Comparison of ENCODE assay signal across 15 cellular contexts in genomic region chr7:155173905-155174304, GRCh38.
A peak's percentile ranks its signal among the peaks of the same experiment; 100 is the strongest.
DNase-seq lines count a peak whose midpoint lies in the region; ATAC-seq, FAIRE-seq and TF ChIP-seq lines count a peak whose summit lies in the region.
"Had no signal": no experiment of that assay in that cellular context is flagged by ENCODE, and none has a peak within 500 bp of the region (broad histone marks: within the 10 kb centered on the region; RNA-seq: fewer than 3 reads in every experiment).

No MANE protein-coding gene starts in this region.

- H3K27me3 ChIP-seq in HepG2 (ENCODE audit: control insufficient read depth in 1 of 2, insufficient read depth in 2 of 2, low read length in 2 of 2), result peaks cover 3 to 25% of the 10 kb centered on the region in 2 experiments; a peak in 3 of 5 replicates
- no peaks in the 10 kb centered on the region for H3K27me3 ChIP-seq in right lobe of liver
- H3K27me3 ChIP-seq: BLaER1 treated with 17β-estradiol and CSF1 and Interleukin-3, amounts not matched to agents 10 nM and 100 nM had no signal

- H3K27ac ChIP-seq in HepG2 (ENCODE audit: extremely low read length, insufficient read depth, low read length) (no peak overlapping the region), right lobe of liver (no peak overlapping the region)
- H3K27ac ChIP-seq: BLaER1 treated with 17β-estradiol and CSF1 and Interleukin-3, amounts not matched to agents 10 nM and 100 nM; GM23248 had no signal

- no peaks in the 10 kb centered on the region for H4K20me1 ChIP-seq in HepG2 (ENCODE audit: insufficient read depth, low read length)
- H4K20me1 ChIP-seq: BLaER1 treated with 17β-estradiol and CSF1 and Interleukin-3, amounts not matched to agents 10 nM and 100 nM had no signal

- ATAC-seq in HepG2, result no peak
- ATAC-seq in right lobe of liver, result no peak
- no peak for ATAC-seq in activated CD8-positive, alpha-beta T cell treated with anti-CD3 and anti-CD28 coated beads for 36 hours
- ATAC-seq: CD8-positive, alpha-beta T cell; GM12878 had no signal

- H3K79me2 ChIP-seq in HepG2 (ENCODE audit: insufficient read depth, low read length), result no peaks in the 10 kb centered on the region

- no peak overlapping the region for H3K4me2 ChIP-seq in HepG2 (ENCODE audit: low read depth, low read length)
- H3K4me2 ChIP-seq: BLaER1 treated with 17β-estradiol and CSF1 and Interleukin-3, amounts not matched to agents 10 nM and 100 nM had no signal

- no peak overlapping the region for H3K27ac Mint-ChIP-seq in activated CD8-positive, alpha-beta T cell treated with anti-CD3 and anti-CD28 coated beads for 36 hours
- H3K27ac Mint-ChIP-seq: B cell; CD8-positive, alpha-beta T cell had no signal

- intact Hi-C loops in HepG2 (cut with micrococcal nuclease; ENCODE audit: unreplicated experiment), result no loop called here
- intact Hi-C loops in right lobe of liver (cut with DNase I), result no loop called here
- intact Hi-C loops in activated CD8-positive, alpha-beta T cell treated with anti-CD3 and anti-CD28 coated beads for 36 hours (cut with micrococcal nuclease), result no loop called here

- H3K9me3 Mint-ChIP-seq in activated CD8-positive, alpha-beta T cell treated with anti-CD3 and anti-CD28 coated beads for 36 hours, result peaks cover 3% of the 10 kb centered on the region

- TF ChIP-seq CTCF in HepG2 (CRISPR knock-in tag; IDR thresholded peaks at IDR 0.05) (no peak), right lobe of liver (IDR thresholded peaks at IDR 0.05) (no peak)
- TF ChIP-seq CTCF in activated CD8-positive, alpha-beta T cell treated with anti-CD3 and anti-CD28 coated beads for 36 hours (IDR thresholded peaks at IDR 0.05), result no peak

- no peak for FAIRE-seq in HepG2 (lab: Jason Lieb, UNC)
- FAIRE-seq: GM12878, GM19239 had no signal

- no peaks in the 10 kb centered on the region for H3K36me3 Mint-ChIP-seq in activated CD8-positive, alpha-beta T cell treated with anti-CD3 and anti-CD28 coated beads for 36 hours (ENCODE audit: low read depth)
- H3K36me3 Mint-ChIP-seq: CD8-positive, alpha-beta T cell had no signal

- peaks cover 4% of the 10 kb centered on the region for H3K27me3 Mint-ChIP-seq in activated CD8-positive, alpha-beta T cell treated with anti-CD3 and anti-CD28 coated beads for 36 hours

- H3K9ac ChIP-seq in HepG2 (ENCODE audit: insufficient read depth, low read depth, low read length), result no peak overlapping the region
- H3K9ac ChIP-seq: BLaER1 treated with 17β-estradiol and CSF1 and Interleukin-3, amounts not matched to agents 10 nM and 100 nM; GM23248 had no signal

- H3K4me1 ChIP-seq in HepG2 (ENCODE audit: insufficient read depth, low read length), result no peaks in the 10 kb centered on the region
- H3K4me1 ChIP-seq in right lobe of liver, result no peaks in the 10 kb centered on the region
- H3K4me1 ChIP-seq: BLaER1 treated with 17β-estradiol and CSF1 and Interleukin-3, amounts not matched to agents 10 nM and 100 nM; HAP-1 had no signal

- no TSS peak for BruUV-seq in HepG2 (replicated peaks; lab: Mats Ljungman, UMichigan)

- H3K4me3 Mint-ChIP-seq in activated CD8-positive, alpha-beta T cell treated with anti-CD3 and anti-CD28 coated beads for 36 hours, result no peak overlapping the region
- H3K4me3 Mint-ChIP-seq: B cell; CD8-positive, alpha-beta T cell had no signal

- DNase-seq in activated CD8-positive, alpha-beta memory T cell treated with anti-CD3 and anti-CD28 coated beads for 24 hours, result peak; percentile 7
- no peak for DNase-seq in activated CD8-positive, alpha-beta memory T cell treated with anti-CD3 and anti-CD28 coated beads, Interleukin-2, amount 50 U/mL, for 4 hours
- no peak for DNase-seq in HepG2 (ENCODE audit: low spot score)
- DNase-seq in right lobe of liver, result no peak
- peak; percentile 68 for DNase-seq in cerebellum (ENCODE audit: low spot score)
- DNase-seq in activated CD8-positive, alpha-beta T cell treated with anti-CD3 and anti-CD28 coated beads for 36 hours, result no peak
- DNase-seq: Calu3; CD8-positive, alpha-beta T cell; DMS79 treated with DMSO at 0.1 percent for 48 hours; GM23248 had no signal

- TF ChIP-seq RAD21 in HepG2 (CRISPR knock-in tag; IDR thresholded peaks at IDR 0.05), result no peak

- no peak for TF ChIP-seq POLR2A in HepG2 (IDR thresholded peaks at IDR 0.05; ENCODE audit: insufficient read depth in 1 of 2, low read depth in 2 of 2, low read length in 2 of 2)
- no peak for TF ChIP-seq POLR2A in right lobe of liver (IDR thresholded peaks at IDR 0.05)

- H2AFZ ChIP-seq in HepG2 (ENCODE audit: low read length), result no peak overlapping the region
- H2AFZ ChIP-seq: GM23248 had no signal

- no peaks in the 10 kb centered on the region for H3K4me1 Mint-ChIP-seq in activated CD8-positive, alpha-beta T cell treated with anti-CD3 and anti-CD28 coated beads for 36 hours (ENCODE audit: low read depth)

- TF ChIP-seq EP300 in HepG2 (IDR thresholded peaks at IDR 0.05; ENCODE audit: low read depth in 2 of 2, low read length in 2 of 2) (no peak), HepG2 (CRISPR knock-in tag; IDR thresholded peaks at IDR 0.05; ENCODE audit: borderline replicate concordance) (no peak)

- 41% methylated on average over 9 of the region's 9 CpGs for WGBS in HepG2 (ENCODE audit: low lambda C conversion rate)
- WGBS in right lobe of liver (ENCODE audit: insufficient coverage, low coverage, low lambda C conversion rate, missing lambda C conversion rate), result 77% methylated on average over 9 of the region's 9 CpGs

- CTCF ChIA-PET in HepG2 (lab: Yijun Ruan, JAX; ENCODE audit: low intra/inter-chr PET ratio, low total read pairs), result no interaction called here
- CTCF ChIA-PET in activated CD8-positive, alpha-beta T cell treated with anti-CD3 and anti-CD28 coated beads for 36 hours (lab: Charles Lee), result no interaction called here

- H3K9me3 ChIP-seq in HepG2 (ENCODE audit: low read length), result peaks cover 8% of the 10 kb centered on the region; the same call in 1 of the 2 replicates
- no peaks in the 10 kb centered on the region for H3K9me3 ChIP-seq in right lobe of liver
- H3K9me3 ChIP-seq: HAP-1 had no signal

- H3K36me3 ChIP-seq in HepG2 (replicated peaks in 1 of 2; ENCODE audit: control insufficient read depth in 1 of 2, insufficient read depth in 2 of 2, low read length in 2 of 2) (no peaks in the 10 kb centered on the region), right lobe of liver (no peaks in the 10 kb centered on the region)
- H3K36me3 ChIP-seq: BLaER1 treated with 17β-estradiol and CSF1 and Interleukin-3, amounts not matched to agents 10 nM and 100 nM; HAP-1 had no signal

- POLR2A ChIA-PET in HepG2 (lab: Yijun Ruan, JAX), result no interaction called here
- POLR2A ChIA-PET in activated CD8-positive, alpha-beta T cell treated with anti-CD3 and anti-CD28 coated beads for 36 hours (lab: Charles Lee), result no interaction called here

- H3K4me3 ChIP-seq in HepG2 (replicated peaks in 1 of 3; ENCODE audit: insufficient read depth in 1 of 3, low read depth in 2 of 3, low read length in 3 of 3), result no peak overlapping the region
- H3K4me3 ChIP-seq in right lobe of liver, result no peak overlapping the region
- H3K4me3 ChIP-seq: BLaER1 treated with 17β-estradiol and CSF1 and Interleukin-3, amounts not matched to agents 10 nM and 100 nM; GM12878; GM23248; HAP-1 had no signal

- in situ Hi-C loops in HepG2 (cut with HindIII; ENCODE audit: extremely low pct_ligation_motif_present, low pct_unique_long_range_greater_than_20kb), result no loop called here

TF ChIP-seq in HepG2, 621 proteins besides CTCF, POLR2A, EP300 and RAD21 (continues in another document):
- TF ChIP-seq ZNF281 (CRISPR knock-in tag; IDR thresholded peaks at IDR 0.05; ENCODE audit: borderline replicate concordance), result no peak
- no peak for TF ChIP-seq GPBP1L1 (CRISPR knock-in tag; IDR thresholded peaks at IDR 0.05)

Comparison
In these comparisons a context has a peak if more than half of its experiments do, and no peak if none do; other contexts are left out.
1. DNase-seq: peak in activated CD8-positive, alpha-beta memory T cell treated with anti-CD3 and anti-CD28 coated beads for 24 hours (single experiment) and cerebellum (single experiment); none in activated CD8-positive, alpha-beta memory T cell treated with anti-CD3 and anti-CD28 coated beads, Interleukin-2, amount 50 U/mL, for 4 hours (single experiment), HepG2 (single experiment), right lobe of liver (0 of 3) and activated CD8-positive, alpha-beta T cell treated with anti-CD3 and anti-CD28 coated beads for 36 hours (single experiment).